8 cellular contexts compared by ENCODE assay signal in genomic region chr12:131897276-131897675, GRCh38. TPM values are rescaled to one million over a fixed set of nuclear protein-coding genes. Genes with fewer than 3 reads are reported as not detected.
DNase-seq lines count a peak whose midpoint lies in the region; TF ChIP-seq lines count a peak whose summit lies in the region.

No MANE protein-coding gene starts in this region.

- H3K4me1 ChIP-seq in GM23248 (ENCODE audit: insufficient read depth) (0 out of 2 replicates have a peak, but pooled peaks cover 4% of the 10 kb centered on the region), hepatocyte (ENCODE audit: insufficient read depth) (peaks cover 8% of the 10 kb centered on the region), skeletal muscle tissue (ENCODE audit: control insufficient read depth in 3 of 3, insufficient read depth in 3 of 3, low read length in 3 of 3) (peaks cover 45 to 51% (median 49%) of the 10 kb centered on the region in 3 donors)

- no peak overlapping the region for H2AFZ ChIP-seq in GM23248
- no peak overlapping the region for H2AFZ ChIP-seq in hepatocyte

- H3K4me1 Mint-ChIP-seq in activated CD4-positive, alpha-beta memory T cell treated with anti-CD3 and anti-CD28 coated beads for 36 hours (ENCODE audit: low read depth) = peaks cover 14% of the 10 kb centered on the region

- peak overlapping the region; percentile 40 for H3K4me3 Mint-ChIP-seq in activated CD4-positive, alpha-beta memory T cell treated with anti-CD3 and anti-CD28 coated beads for 36 hours

- intact Hi-C loops in activated CD4-positive, alpha-beta memory T cell treated with anti-CD3 and anti-CD28 coated beads for 36 hours (cut with micrococcal nuclease) = loop anchor here (10.0 kb wide), 1 partner anchor 1022 kb away; the partner anchor contains the start of gene RAN

- H3K4me2 ChIP-seq in GM23248 (ENCODE audit: unreplicated experiment) = peak overlapping the region; percentile 85
- peak overlapping the region; percentile 100 for H3K4me2 ChIP-seq in hepatocyte

- no peak overlapping the region; the same call in 1 of the 2 replicates for H3K27ac ChIP-seq in GM23248
- peak overlapping the region; percentile 96 for H3K27ac ChIP-seq in hepatocyte
- peak overlapping the region; percentile 100 for H3K27ac ChIP-seq in skeletal muscle tissue (ENCODE audit: low read depth, low read length)

- H3K27me3 ChIP-seq in GM23248 (replicated peaks; ENCODE audit: insufficient read depth) (no peaks in the 10 kb centered on the region), hepatocyte (no peaks in the 10 kb centered on the region), skeletal muscle tissue (ENCODE audit: control insufficient read depth in 3 of 3, insufficient read depth in 3 of 3, low read length in 3 of 3) (no peaks in the 10 kb centered on the region)

- 81 to 85% methylated on average over 18 of the region's 18 CpGs for WGBS in GM23248 (ENCODE audit: low coverage in 1 of 2, low lambda C conversion rate in 2 of 2, missing lambda C conversion rate in 2 of 2), 2 experiments
- WGBS in hepatocyte (ENCODE audit: low lambda C conversion rate, missing lambda C conversion rate) = 94% methylated on average over 18 of the region's 18 CpGs

- H4K20me1 ChIP-seq in GM23248 (ENCODE audit: insufficient read depth) (no peaks in the 10 kb centered on the region), hepatocyte (ENCODE audit: insufficient read depth, poor library complexity, severe bottlenecking) (peaks cover 47% of the 10 kb centered on the region)

- H3K9me2 ChIP-seq in GM23248 (ENCODE audit: insufficient read depth) (no peaks in the 10 kb centered on the region), hepatocyte (replicated peaks; ENCODE audit: insufficient read depth) (no peaks in the 10 kb centered on the region)

- DNase-seq in GM23248 (no peak), hepatocyte (ENCODE audit: low spot score) (no peak), HT-29 (ENCODE audit: low spot score) (no peak), NCI-H1092 (lab: John Stamatoyannopoulos, UW) (no peak), D341Med (ENCODE audit: low spot score) (no peak)
- no peak for DNase-seq in activated CD4-positive, alpha-beta memory T cell treated with anti-CD3 and anti-CD28 coated beads for 36 hours
- DNase-seq in activated CD8-positive, alpha-beta memory T cell treated with anti-CD3 and anti-CD28 coated beads, Interleukin-2, amount 50 U/mL, for 48 hours = no peak

- H3F3A ChIP-seq in GM23248 (ENCODE audit: insufficient read depth) = no peaks in the 10 kb centered on the region; the same call in 1 of the 2 replicates

- H3K9me3 ChIP-seq in GM23248 (ENCODE audit: low read depth) (no peaks in the 10 kb centered on the region), hepatocyte (ENCODE audit: low read depth) (no peaks in the 10 kb centered on the region), skeletal muscle tissue (ENCODE audit: control insufficient read depth in 3 of 3, low read length in 3 of 3) (no peaks in the 10 kb centered on the region)

- H3K36me3 Mint-ChIP-seq in activated CD4-positive, alpha-beta memory T cell treated with anti-CD3 and anti-CD28 coated beads for 36 hours = no peaks in the 10 kb centered on the region

- H3K36me3 ChIP-seq in GM23248 (ENCODE audit: low read depth) = no peaks in the 10 kb centered on the region
- no peaks in the 10 kb centered on the region for H3K36me3 ChIP-seq in hepatocyte (replicated peaks; ENCODE audit: insufficient read depth, low read depth)
- peaks cover 9 to 16% (median 9%) of the 10 kb centered on the region in 3 donors for H3K36me3 ChIP-seq in skeletal muscle tissue (ENCODE audit: control insufficient read depth in 3 of 3, insufficient read depth in 3 of 3, low read length in 3 of 3)

- in situ Hi-C loops in GM23248 (cut with MboI) = no loop called here

- no peak for TF ChIP-seq CTCF in hepatocyte (IDR thresholded peaks at IDR 0.05; ENCODE audit: poor library complexity)

- H3K27ac Mint-ChIP-seq in activated CD4-positive, alpha-beta memory T cell treated with anti-CD3 and anti-CD28 coated beads for 36 hours = no peak overlapping the region

- CTCF ChIA-PET in activated CD4-positive, alpha-beta memory T cell treated with anti-CD3 and anti-CD28 coated beads for 36 hours (lab: Charles Lee) = no interaction called here

- H3K27me3 Mint-ChIP-seq in activated CD4-positive, alpha-beta memory T cell treated with anti-CD3 and anti-CD28 coated beads for 36 hours = no peaks in the 10 kb centered on the region

- POLR2A ChIA-PET in activated CD4-positive, alpha-beta memory T cell treated with anti-CD3 and anti-CD28 coated beads for 36 hours (lab: Charles Lee) = no interaction called here

- H3K9me3 Mint-ChIP-seq in activated CD4-positive, alpha-beta memory T cell treated with anti-CD3 and anti-CD28 coated beads for 36 hours = no peaks in the 10 kb centered on the region

- peaks cover 64% of the 10 kb centered on the region for H3K79me2 ChIP-seq in GM23248 (ENCODE audit: insufficient read depth)
- peaks cover 67% of the 10 kb centered on the region for H3K79me2 ChIP-seq in hepatocyte

- H3K9ac ChIP-seq in GM23248 (peak overlapping the region; percentile 89; the same call in 1 of the 2 replicates), skeletal muscle tissue (ENCODE audit: low read depth in 1 of 3, low read length in 3 of 3) (peak overlapping the region in 2 of 3 donors; percentile 97 to 98)

- H3K4me3 ChIP-seq in GM23248 (no peak overlapping the region), hepatocyte (no peak overlapping the region), skeletal muscle tissue (ENCODE audit: low read length in 3 of 3) (peak overlapping the region in 2 of 3 donors; percentile 88)

RNA-seq across cellular contexts. Expression of gene ULK1, which starts 2.9 kb away (rescaled TPM):
- total RNA-seq in GM23248 (2014; rRNA removed; shearing (Covaris generic)) = 6.9 and 7.1 TPM in 2 replicates
- polyA plus RNA-seq in GM23248 (2016; fragmentation: Nextera tagmentation; extraction: Ambion mirVana) (4.0 TPM in 2 replicates), hepatocyte (11.0 and 14.8 TPM in 2 replicates)
- total RNA-seq in activated CD4-positive, alpha-beta memory T cell treated with anti-CD3 and anti-CD28 coated beads for 36 hours = 10 to 100 TPM; 13.8 to 17.8 TPM
- total RNA-seq in hepatocyte (9.4 and 9.8 TPM in 2 replicates), skeletal muscle tissue (5.7 TPM)
- 4.9 and 9.6 TPM in 2 replicates for total RNA-seq in HT-29 (2014; rRNA removed; shearing (Covaris generic))

RNA-seq across cellular contexts. Expression of gene PUS1, which starts 31.8 kb away (rescaled TPM):
- 13.9 and 18.9 TPM in 2 replicates for total RNA-seq in GM23248 (2014; rRNA removed; shearing (Covaris generic))
- polyA plus RNA-seq in GM23248 (2016; fragmentation: Nextera tagmentation; extraction: Ambion mirVana) (13.0 and 14.0 TPM in 2 replicates), hepatocyte (10.2 and 10.6 TPM in 2 replicates)
- 10 to 100 TPM; 48.6 to 53.9 TPM for total RNA-seq in activated CD4-positive, alpha-beta memory T cell treated with anti-CD3 and anti-CD28 coated beads for 36 hours
- total RNA-seq in hepatocyte (8.9 and 10.7 TPM in 2 replicates), skeletal muscle tissue (4.7 TPM)
- total RNA-seq in HT-29 (2014; rRNA removed; shearing (Covaris generic)) = 70.5 and 73.8 TPM in 2 replicates

RNA-seq across cellular contexts. Expression of gene EP400, which starts 52.5 kb away (rescaled TPM):
- 8.6 and 9.6 TPM in 2 replicates for total RNA-seq in GM23248 (2014; rRNA removed; shearing (Covaris generic))
- polyA plus RNA-seq in GM23248 (2016; fragmentation: Nextera tagmentation; extraction: Ambion mirVana) (9.3 and 9.4 TPM in 2 replicates), hepatocyte (10.3 and 15.1 TPM in 2 replicates)
- 10 to 100 TPM; 39.9 to 45.5 TPM for total RNA-seq in activated CD4-positive, alpha-beta memory T cell treated with anti-CD3 and anti-CD28 coated beads for 36 hours
- total RNA-seq in hepatocyte (9.5 and 12.3 TPM in 2 replicates), skeletal muscle tissue (11.0 TPM)
- 8.3 and 12.2 TPM in 2 replicates for total RNA-seq in HT-29 (2014; rRNA removed; shearing (Covaris generic))

Comparison
In these comparisons a context has a peak if more than half of its experiments do, and no peak if none do; other contexts are left out.
1. H3K4me3 ChIP-seq: peak in skeletal muscle tissue (2 of 3); none in GM23248 (single experiment) and hepatocyte (single experiment).